ENCODE assay signal across 1 cellular context in genomic region chr20:64211874-64212658, GRCh38.
TF ChIP-seq lines count a peak whose summit lies in the region.

No MANE protein-coding gene starts in this region.

TF ChIP-seq in K562, 482 proteins besides CTCF, POLR2A, EP300 and RAD21:
- peak; percentile 42; the same call in 1 of the 2 replicates for TF ChIP-seq BHLHE40 (IDR thresholded peaks at IDR 0.05; ENCODE audit: low read length)
- peak; percentile 36; the same call in 1 of the 2 replicates for TF ChIP-seq USF2 (CRISPR knock-in tag; IDR thresholded peaks at IDR 0.05)
- TF ChIP-seq ATF7 (IDR thresholded peaks at IDR 0.05): no peak
TF ChIP-seq in K562: peak in this region for 2.
